25 cellular contexts compared by ENCODE assay signal in genomic region chr17:54455251-54455868, GRCh38.
"Had no signal": no experiment of that assay in that cellular context is flagged by ENCODE, and none has a peak within 500 bp of the region (broad histone marks: within the 10 kb centered on the region; RNA-seq: fewer than 3 reads in every experiment).

No MANE protein-coding gene starts in this region.

- FAIRE-seq: colon, RCC 7860, TTC549 had no signal

- DNase-seq: activated B cell treated with CpG ODN at 0.5 μM for 24 hours; activated CD4-positive, alpha-beta memory T cell treated with anti-CD3 and anti-CD28 coated beads for 36 hours; activated CD4-positive, alpha-beta T cell treated with anti-CD3 and anti-CD28 coated beads for 1 hour; activated CD4-positive, alpha-beta T cell treated with anti-CD3 and anti-CD28 coated beads, Interleukin-2, amount 10 ng/mL, durations not matched to agents 7 days and 5 days; activated gamma-delta T cell; activated naive CD4-positive, alpha-beta T cell treated with anti-CD3 and anti-CD28 coated beads for 36 hours; activated T-cell treated with anti-CD3 and anti-CD28 coated beads for 4 hours; activated T-cell treated with anti-CD3 and anti-CD28 coated beads, Interleukin-2, amount 50 U/mL, for 48 hours; amygdala; cerebellar nuclear complex; MM.1S; NCI-H1105; NCI-H1436; NCI-H1694 treated with DMSO at 0.1 percent for 48 hours; NCI-H2029 treated with DMSO at 0.1 percent for 48 hours; NCI-H345; NCI-H510A; NCI-H526 treated with DMSO at 0.1 percent for 48 hours; NCI-H82; SHP77; T-helper 9 cell had no signal

- ATAC-seq: activated T-helper 17 cell treated with anti-CD3 and anti-CD28 coated beads, Interleukin-2, amount 50 U/mL, for 72 hours had no signal
